16 cellular contexts compared by ENCODE assay signal in genomic region chr10:48613015-48613414, GRCh38. TPM values are rescaled to one million over a fixed set of nuclear protein-coding genes. Genes with fewer than 3 reads are reported as not detected.
DNase-seq lines count a peak whose midpoint lies in the region; ATAC-seq, FAIRE-seq and TF ChIP-seq lines count a peak whose summit lies in the region.
"Had no signal": no experiment of that assay in that cellular context is flagged by ENCODE, and none has a peak within 500 bp of the region (broad histone marks: within the 10 kb centered on the region; RNA-seq: fewer than 3 reads in every experiment).

No MANE protein-coding gene starts in this region.

- H3K9me3 ChIP-seq in SK-N-SH, result peaks cover 10% of the 10 kb centered on the region; the same call in 1 of the 2 replicates
- no peaks in the 10 kb centered on the region for H3K9me3 ChIP-seq in skeletal muscle satellite cell (replicated peaks; ENCODE audit: low read length)
- H3K9me3 ChIP-seq in kidney (ENCODE audit: control insufficient read depth in 1 of 2, low read length in 2 of 2), result no peaks in the 10 kb centered on the region

- H3K4me1 ChIP-seq in SK-N-SH (ENCODE audit: control insufficient read depth in 1 of 2, insufficient read depth in 2 of 2, low read depth in 1 of 2, low read length in 1 of 2) (peaks cover 5 to 35% of the 10 kb centered on the region in 2 experiments), skeletal muscle satellite cell (ENCODE audit: control insufficient read depth, insufficient read depth, low read length) (peaks cover 67% of the 10 kb centered on the region), kidney (ENCODE audit: control insufficient read depth in 1 of 2, insufficient read depth in 1 of 2, low read depth in 1 of 2, low read length in 2 of 2) (no peaks in the 10 kb centered on the region)

- H3K4me2 ChIP-seq in SK-N-SH, result peak overlapping the region; percentile 68
- H3K4me2 ChIP-seq in skeletal muscle satellite cell (ENCODE audit: low read length), result peak overlapping the region; percentile 56

- H3K36me3 ChIP-seq in SK-N-SH (replicated peaks in 1 of 2; ENCODE audit: control insufficient read depth in 1 of 2, insufficient read depth in 2 of 2, low read length in 1 of 2) (peaks cover 0 to 13% of the 10 kb centered on the region in 2 experiments), skeletal muscle satellite cell (ENCODE audit: insufficient read depth, low read length) (no peaks in the 10 kb centered on the region), kidney (ENCODE audit: control insufficient read depth in 1 of 2, insufficient read depth in 2 of 2, low read length in 2 of 2) (no peaks in the 10 kb centered on the region)

- no peaks in the 10 kb centered on the region for H3K27me3 ChIP-seq in SK-N-SH (ENCODE audit: insufficient read depth)
- H3K27me3 ChIP-seq in skeletal muscle satellite cell (ENCODE audit: control insufficient read depth, insufficient read depth, low read length), result no peaks in the 10 kb centered on the region

- CTCF ChIA-PET in SK-N-SH (lab: Yijun Ruan, JAX), result interaction anchor here (10.6 kb wide), 1 partner anchor 44 kb away, joined by 148 read pairs; no protein-coding TSS in a partner anchor

- 94% methylated on average over 2 of the region's 2 CpGs for WGBS in SK-N-SH (ENCODE audit: low lambda C conversion rate)

- H3K79me2 ChIP-seq in SK-N-SH (ENCODE audit: insufficient read depth), result peaks cover 57% of the 10 kb centered on the region

- FAIRE-seq in kidney (lab: Jason Lieb, UNC), result no peak

- ATAC-seq in SK-N-SH treated with all-trans-retinoic acid at 6 μM for 48 hours, result no peak; the same call in 2 of the 3 replicates

- TF ChIP-seq RAD21 in SK-N-SH (IDR thresholded peaks at IDR 0.05; ENCODE audit: low read length), result no peak

- no peak for TF ChIP-seq CTCF in SK-N-SH (IDR thresholded peaks at IDR 0.05)
- no peak for TF ChIP-seq CTCF in kidney (IDR thresholded peaks at IDR 0.05; ENCODE audit: borderline replicate concordance, extremely low read depth, insufficient read depth)

- DNase-seq in SK-N-SH, result no peak
- peak; percentile 32 for DNase-seq in OCI-M1 (lab: John Stamatoyannopoulos, UW)
- peak; percentile 51 for DNase-seq in kidney tubule cell (ENCODE audit: low spot score)
- no peak for DNase-seq in HK-2 (ENCODE audit: unreplicated experiment)
- no peak for DNase-seq in NCI-H1436 treated with DMSO at 0.1 percent for 48 hours (lab: John Stamatoyannopoulos, UW)
- no peak for DNase-seq in kidney
- DNase-seq: C1 segment of cervical spinal cord, H9, Kasumi-1, NCI-H1105 treated with DMSO at 0.1 percent for 48 hours, NCI-H187 treated with DMSO at 0.1 percent for 48 hours, NCI-H345, SIG-M5 had no signal

- H3K4me3 ChIP-seq in SK-N-SH (ENCODE audit: low read depth in 2 of 2, low read length in 1 of 2) (no peak overlapping the region), skeletal muscle satellite cell (ENCODE audit: low read length) (peak overlapping the region; percentile 48), kidney (ENCODE audit: low read length in 2 of 2) (no peak overlapping the region)

- intact Hi-C loops in kidney (cut with DNase I), result no loop called here

- no peak for TF ChIP-seq EP300 in SK-N-SH (IDR thresholded peaks at IDR 0.05; ENCODE audit: borderline replicate concordance in 1 of 2, low read depth in 1 of 2, low read length in 1 of 2)

- no peaks in the 10 kb centered on the region for H4K20me1 ChIP-seq in SK-N-SH (ENCODE audit: insufficient read depth)

- H3F3A ChIP-seq in SK-N-SH (replicated peaks; ENCODE audit: insufficient read depth), result peaks cover 18% of the 10 kb centered on the region

- H3K27ac ChIP-seq in SK-N-SH (ENCODE audit: low read depth in 2 of 2, low read length in 1 of 2), result peak overlapping the region in 1 of 2 experiments; percentile 79; a peak in 2 of 4 replicates
- no peak overlapping the region for H3K27ac ChIP-seq in kidney (ENCODE audit: low read depth in 2 of 2, low read length in 2 of 2)
- H3K27ac ChIP-seq: 22Rv1 had no signal

- POLR2A ChIA-PET in SK-N-SH (lab: Yijun Ruan, JAX), result no interaction called here

- H3K9ac ChIP-seq in SK-N-SH, result peak overlapping the region; percentile 18; the same call in 1 of the 2 replicates
- peak overlapping the region; percentile 57 for H3K9ac ChIP-seq in skeletal muscle satellite cell (ENCODE audit: low read depth, low read length)
- no peak overlapping the region for H3K9ac ChIP-seq in kidney (ENCODE audit: low read length in 2 of 2)

- no peak overlapping the region for H2AFZ ChIP-seq in SK-N-SH (ENCODE audit: low read depth)

- H3K9me2 ChIP-seq in SK-N-SH, result no peaks in the 10 kb centered on the region

TF ChIP-seq in SK-N-SH, 30 proteins besides CTCF, POLR2A, EP300 and RAD21:
- no peak for TF ChIP-seq MEF2A (IDR thresholded peaks at IDR 0.05; ENCODE audit: borderline replicate concordance, low read depth)
- no peak for TF ChIP-seq POLR2AphosphoS5 (IDR thresholded peaks at IDR 0.05; ENCODE audit: low read depth, low read length)
- TF ChIP-seq GATA2 (CRISPR knock-in tag; IDR thresholded peaks at IDR 0.05), result no peak
- TF ChIP-seq USF1 (IDR thresholded peaks at IDR 0.05; ENCODE audit: borderline replicate concordance, low read depth), result no peak; the same call in 1 of the 2 replicates
- no peak for TF ChIP-seq MAX (IDR thresholded peaks at IDR 0.05; ENCODE audit: low read depth)
- no peak for TF ChIP-seq TAF1 (IDR thresholded peaks at IDR 0.05; ENCODE audit: borderline replicate concordance, low read depth, low read length)
- TF ChIP-seq USF2 (IDR thresholded peaks at IDR 0.05; ENCODE audit: borderline replicate concordance, low read depth, low read length), result no peak
- no peak for TF ChIP-seq RCOR1 (IDR thresholded peaks at IDR 0.05; ENCODE audit: low read length)
- TF ChIP-seq ELF1 (IDR thresholded peaks at IDR 0.05), result no peak

TF ChIP-seq in SK-N-SH treated with all-trans-retinoic acid at 6 μM for 48 hours, 23 proteins besides CTCF, POLR2A, EP300 and RAD21 (continues in another document):
- TF ChIP-seq OSR1 (CRISPR knock-in tag; IDR thresholded peaks at IDR 0.05) (no peak), PATZ1 (CRISPR knock-in tag; IDR thresholded peaks at IDR 0.05; ENCODE audit: borderline replicate concordance) (no peak), BACH2 (CRISPR knock-in tag; IDR thresholded peaks at IDR 0.05; ENCODE audit: borderline replicate concordance) (no peak), TCF4 (CRISPR knock-in tag; IDR thresholded peaks at IDR 0.05; ENCODE audit: borderline replicate concordance) (no peak), ZC3H10 (CRISPR knock-in tag; IDR thresholded peaks at IDR 0.05) (no peak), CSDC2 (CRISPR knock-in tag; IDR thresholded peaks at IDR 0.05) (no peak), ZNF565 (CRISPR knock-in tag; conservative IDR thresholded peaks at IDR 0.05; ENCODE audit: low read depth) (no peak), ARNTL (CRISPR knock-in tag; IDR thresholded peaks at IDR 0.05; ENCODE audit: borderline replicate concordance, low read depth) (no peak), CSRNP3 (CRISPR knock-in tag; IDR thresholded peaks at IDR 0.05) (no peak), RARB (CRISPR knock-in tag; IDR thresholded peaks at IDR 0.05) (no peak), GLIS3 (CRISPR knock-in tag; IDR thresholded peaks at IDR 0.05) (no peak), ZFP3 (CRISPR knock-in tag; IDR thresholded peaks at IDR 0.05) (no peak), CREB5 (CRISPR knock-in tag; IDR thresholded peaks at IDR 0.05; ENCODE audit: low read depth) (no peak), ZNF70 (CRISPR knock-in tag; IDR thresholded peaks at IDR 0.05) (no peak), PPARA (CRISPR knock-in tag; IDR thresholded peaks at IDR 0.05; ENCODE audit: borderline replicate concordance) (no peak), ESRRG (CRISPR knock-in tag; IDR thresholded peaks at IDR 0.05) (no peak)

RNA-seq across cellular contexts. Expression of gene ARHGAP22, which starts 8.1 kb away (rescaled TPM):
- polyA plus RNA-seq in SK-N-SH (2012; rRNA removed) (12.4 and 13.8 TPM in 2 replicates), kidney (ENCODE audit: insufficient read depth, low read depth, low replicate concordance) (0.62 TPM)
- polyA plus RNA-seq in SK-N-SH (2012; cell fraction: cytosol; rRNA removed), result 9.9 and 11.6 TPM in 2 replicates
- 35.6 and 42.2 TPM in 2 replicates for polyA plus RNA-seq in SK-N-SH (2012; cell fraction: nucleus; rRNA removed)
- total RNA-seq in skeletal muscle satellite cell (2012; rRNA removed), result 106 and 152 TPM in 2 replicates
- total RNA-seq in kidney, result 6.6 TPM

Comparison
In these comparisons a context has a peak if more than half of its experiments do, and no peak if none do; other contexts are left out.
1. DNase-seq: peak in OCI-M1 (single experiment) and kidney tubule cell (single experiment); none in SK-N-SH (single experiment), HK-2 (single experiment), NCI-H1436 treated with DMSO at 0.1 percent for 48 hours (single experiment) and kidney (single experiment).
2. H3K9ac ChIP-seq: peak in SK-N-SH (single experiment) and skeletal muscle satellite cell (single experiment); none in kidney (0 of 2).